In the genomic region with DNA sequence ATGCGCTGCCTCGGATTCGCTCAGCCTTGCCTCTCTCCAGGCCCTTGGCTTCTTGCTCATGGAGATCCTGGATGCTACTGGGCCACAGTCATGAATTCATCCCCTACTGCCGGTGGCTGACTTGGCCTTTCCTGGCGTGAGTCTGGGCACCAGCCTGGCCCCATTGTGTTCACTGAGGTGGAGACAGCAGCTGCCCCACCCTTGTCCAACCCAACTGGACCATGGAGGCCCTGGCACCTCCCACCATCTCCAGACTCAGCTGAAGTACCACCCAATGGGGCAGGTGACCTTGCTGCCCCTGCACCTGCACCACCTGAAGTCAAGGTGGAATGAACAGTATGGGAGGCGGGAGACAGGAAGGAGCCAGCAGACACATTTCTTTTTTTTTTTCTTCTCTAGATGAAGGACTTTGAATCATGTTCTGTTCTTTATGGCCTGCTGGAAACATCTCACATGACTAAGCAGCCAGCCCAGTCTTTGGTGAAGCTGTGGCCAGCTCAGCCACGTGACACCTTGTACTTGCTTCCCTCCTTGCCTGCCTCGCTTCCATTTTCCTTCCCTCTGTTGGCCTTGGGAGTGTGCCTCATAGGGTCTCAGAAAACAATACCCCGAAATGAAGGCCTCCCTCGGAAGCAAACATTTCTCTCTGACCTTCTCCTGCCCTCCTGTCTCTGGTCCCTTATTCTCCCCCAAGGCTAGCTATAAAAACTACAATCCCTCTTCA, we compare ENCODE assay signal across 1 cellular context.
TF ChIP-seq lines count a peak whose summit lies in the region.

No MANE protein-coding gene starts in this region.

TF ChIP-seq in K562, 482 proteins besides CTCF, POLR2A, EP300 and RAD21 (continued from another document and continues in another):
- TF ChIP-seq, protein P1, sequence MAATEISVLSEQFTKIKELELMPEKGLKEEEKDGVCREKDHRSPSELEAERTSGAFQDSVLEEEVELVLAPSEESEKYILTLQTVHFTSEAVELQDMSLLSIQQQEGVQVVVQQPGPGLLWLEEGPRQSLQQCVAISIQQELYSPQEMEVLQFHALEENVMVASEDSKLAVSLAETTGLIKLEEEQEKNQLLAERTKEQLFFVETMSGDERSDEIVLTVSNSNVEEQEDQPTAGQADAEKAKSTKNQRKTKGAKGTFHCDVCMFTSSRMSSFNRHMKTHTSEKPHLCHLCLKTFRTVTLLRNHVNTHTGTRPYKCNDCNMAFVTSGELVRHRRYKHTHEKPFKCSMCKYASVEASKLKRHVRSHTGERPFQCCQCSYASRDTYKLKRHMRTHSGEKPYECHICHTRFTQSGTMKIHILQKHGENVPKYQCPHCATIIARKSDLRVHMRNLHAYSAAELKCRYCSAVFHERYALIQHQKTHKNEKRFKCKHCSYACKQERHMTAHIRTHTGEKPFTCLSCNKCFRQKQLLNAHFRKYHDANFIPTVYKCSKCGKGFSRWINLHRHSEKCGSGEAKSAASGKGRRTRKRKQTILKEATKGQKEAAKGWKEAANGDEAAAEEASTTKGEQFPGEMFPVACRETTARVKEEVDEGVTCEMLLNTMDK (IDR thresholded peaks at IDR 0.05; ENCODE audit: borderline replicate concordance, insufficient read depth, low read depth, low read length, poor library complexity, severe bottlenecking): no peak
- TF ChIP-seq NRF1 (conservative IDR thresholded peaks at IDR 0.05 in 1 of 2, IDR thresholded peaks at IDR 0.05 in 1 of 2): no peak
- TF ChIP-seq PHF21A (IDR thresholded peaks at IDR 0.05; ENCODE audit: borderline replicate concordance, low read depth): no peak
- no peak for TF ChIP-seq JUNB (CRISPR knock-in tag; conservative IDR thresholded peaks at IDR 0.05)
- TF ChIP-seq MTA2 (IDR thresholded peaks at IDR 0.05; ENCODE audit: low read depth): no peak
- TF ChIP-seq, protein P2, sequence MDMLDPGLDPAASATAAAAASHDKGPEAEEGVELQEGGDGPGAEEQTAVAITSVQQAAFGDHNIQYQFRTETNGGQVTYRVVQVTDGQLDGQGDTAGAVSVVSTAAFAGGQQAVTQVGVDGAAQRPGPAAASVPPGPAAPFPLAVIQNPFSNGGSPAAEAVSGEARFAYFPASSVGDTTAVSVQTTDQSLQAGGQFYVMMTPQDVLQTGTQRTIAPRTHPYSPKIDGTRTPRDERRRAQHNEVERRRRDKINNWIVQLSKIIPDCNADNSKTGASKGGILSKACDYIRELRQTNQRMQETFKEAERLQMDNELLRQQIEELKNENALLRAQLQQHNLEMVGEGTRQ (CRISPR knock-in tag; IDR thresholded peaks at IDR 0.05): peak; percentile 83
- TF ChIP-seq TOE1 (IDR thresholded peaks at IDR 0.05; ENCODE audit: borderline replicate concordance): peak; percentile 80
- TF ChIP-seq TOE1 (CRISPR knock-in tag; IDR thresholded peaks at IDR 0.05; ENCODE audit: borderline replicate concordance, low read depth): no peak
- peak; percentile 68 for TF ChIP-seq ZNF134 (CRISPR knock-in tag; conservative IDR thresholded peaks at IDR 0.05)
- TF ChIP-seq PRMT5 (CRISPR knock-in tag; IDR thresholded peaks at IDR 0.05): no peak
- TF ChIP-seq, protein P3, sequence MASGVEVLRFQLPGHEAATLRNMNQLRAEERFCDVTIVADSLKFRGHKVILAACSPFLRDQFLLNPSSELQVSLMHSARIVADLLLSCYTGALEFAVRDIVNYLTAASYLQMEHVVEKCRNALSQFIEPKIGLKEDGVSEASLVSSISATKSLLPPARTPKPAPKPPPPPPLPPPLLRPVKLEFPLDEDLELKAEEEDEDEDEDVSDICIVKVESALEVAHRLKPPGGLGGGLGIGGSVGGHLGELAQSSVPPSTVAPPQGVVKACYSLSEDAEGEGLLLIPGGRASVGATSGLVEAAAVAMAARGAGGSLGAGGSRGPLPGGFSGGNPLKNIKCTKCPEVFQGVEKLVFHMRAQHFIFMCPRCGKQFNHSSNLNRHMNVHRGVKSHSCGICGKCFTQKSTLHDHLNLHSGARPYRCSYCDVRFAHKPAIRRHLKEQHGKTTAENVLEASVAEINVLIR (CRISPR knock-in tag; IDR thresholded peaks at IDR 0.05): peak; percentile 56
- no peak for TF ChIP-seq NR1H2 (CRISPR knock-in tag; IDR thresholded peaks at IDR 0.05)
- TF ChIP-seq, protein P4, sequence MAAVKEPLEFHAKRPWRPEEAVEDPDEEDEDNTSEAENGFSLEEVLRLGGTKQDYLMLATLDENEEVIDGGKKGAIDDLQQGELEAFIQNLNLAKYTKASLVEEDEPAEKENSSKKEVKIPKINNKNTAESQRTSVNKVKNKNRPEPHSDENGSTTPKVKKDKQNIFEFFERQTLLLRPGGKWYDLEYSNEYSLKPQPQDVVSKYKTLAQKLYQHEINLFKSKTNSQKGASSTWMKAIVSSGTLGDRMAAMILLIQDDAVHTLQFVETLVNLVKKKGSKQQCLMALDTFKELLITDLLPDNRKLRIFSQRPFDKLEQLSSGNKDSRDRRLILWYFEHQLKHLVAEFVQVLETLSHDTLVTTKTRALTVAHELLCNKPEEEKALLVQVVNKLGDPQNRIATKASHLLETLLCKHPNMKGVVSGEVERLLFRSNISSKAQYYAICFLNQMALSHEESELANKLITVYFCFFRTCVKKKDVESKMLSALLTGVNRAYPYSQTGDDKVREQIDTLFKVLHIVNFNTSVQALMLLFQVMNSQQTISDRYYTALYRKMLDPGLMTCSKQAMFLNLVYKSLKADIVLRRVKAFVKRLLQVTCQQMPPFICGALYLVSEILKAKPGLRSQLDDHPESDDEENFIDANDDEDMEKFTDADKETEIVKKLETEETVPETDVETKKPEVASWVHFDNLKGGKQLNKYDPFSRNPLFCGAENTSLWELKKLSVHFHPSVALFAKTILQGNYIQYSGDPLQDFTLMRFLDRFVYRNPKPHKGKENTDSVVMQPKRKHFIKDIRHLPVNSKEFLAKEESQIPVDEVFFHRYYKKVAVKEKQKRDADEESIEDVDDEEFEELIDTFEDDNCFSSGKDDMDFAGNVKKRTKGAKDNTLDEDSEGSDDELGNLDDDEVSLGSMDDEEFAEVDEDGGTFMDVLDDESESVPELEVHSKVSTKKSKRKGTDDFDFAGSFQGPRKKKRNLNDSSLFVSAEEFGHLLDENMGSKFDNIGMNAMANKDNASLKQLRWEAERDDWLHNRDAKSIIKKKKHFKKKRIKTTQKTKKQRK (IDR thresholded peaks at IDR 0.05; ENCODE audit: borderline replicate concordance, low read depth, low read length): no peak
- TF ChIP-seq, protein P5, sequence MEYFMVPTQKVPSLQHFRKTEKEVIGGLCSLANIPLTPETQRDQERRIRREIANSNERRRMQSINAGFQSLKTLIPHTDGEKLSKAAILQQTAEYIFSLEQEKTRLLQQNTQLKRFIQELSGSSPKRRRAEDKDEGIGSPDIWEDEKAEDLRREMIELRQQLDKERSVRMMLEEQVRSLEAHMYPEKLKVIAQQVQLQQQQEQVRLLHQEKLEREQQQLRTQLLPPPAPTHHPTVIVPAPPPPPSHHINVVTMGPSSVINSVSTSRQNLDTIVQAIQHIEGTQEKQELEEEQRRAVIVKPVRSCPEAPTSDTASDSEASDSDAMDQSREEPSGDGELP (CRISPR knock-in tag; IDR thresholded peaks at IDR 0.05; ENCODE audit: borderline replicate concordance): peak; percentile 32; the same call in 1 of the 2 replicates
- no peak for TF ChIP-seq CREB1 (IDR thresholded peaks at IDR 0.05)
- no peak for TF ChIP-seq CREB1 (CRISPR knock-in tag; IDR thresholded peaks at IDR 0.05)
- no peak for TF ChIP-seq SMAD1 (IDR thresholded peaks at IDR 0.05; ENCODE audit: low read depth, low read length, partially characterized antibody)
- TF ChIP-seq, protein P6, sequence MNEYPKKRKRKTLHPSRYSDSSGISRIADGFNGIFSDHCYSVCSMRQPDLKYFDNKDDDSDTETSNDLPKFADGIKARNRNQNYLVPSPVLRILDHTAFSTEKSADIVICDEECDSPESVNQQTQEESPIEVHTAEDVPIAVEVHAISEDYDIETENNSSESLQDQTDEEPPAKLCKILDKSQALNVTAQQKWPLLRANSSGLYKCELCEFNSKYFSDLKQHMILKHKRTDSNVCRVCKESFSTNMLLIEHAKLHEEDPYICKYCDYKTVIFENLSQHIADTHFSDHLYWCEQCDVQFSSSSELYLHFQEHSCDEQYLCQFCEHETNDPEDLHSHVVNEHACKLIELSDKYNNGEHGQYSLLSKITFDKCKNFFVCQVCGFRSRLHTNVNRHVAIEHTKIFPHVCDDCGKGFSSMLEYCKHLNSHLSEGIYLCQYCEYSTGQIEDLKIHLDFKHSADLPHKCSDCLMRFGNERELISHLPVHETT (CRISPR knock-in tag; conservative IDR thresholded peaks at IDR 0.05 in 1 of 2, IDR thresholded peaks at IDR 0.05 in 1 of 2): peak in 1 of 2 experiments; percentile 97; a peak in 2 of 4 replicates
- no peak for TF ChIP-seq ZNF12 (CRISPR knock-in tag; IDR thresholded peaks at IDR 0.05)
- no peak for TF ChIP-seq LARP7 (IDR thresholded peaks at IDR 0.05)
- TF ChIP-seq L3MBTL2 (IDR thresholded peaks at IDR 0.05): peak; percentile 82
- TF ChIP-seq, protein P7, sequence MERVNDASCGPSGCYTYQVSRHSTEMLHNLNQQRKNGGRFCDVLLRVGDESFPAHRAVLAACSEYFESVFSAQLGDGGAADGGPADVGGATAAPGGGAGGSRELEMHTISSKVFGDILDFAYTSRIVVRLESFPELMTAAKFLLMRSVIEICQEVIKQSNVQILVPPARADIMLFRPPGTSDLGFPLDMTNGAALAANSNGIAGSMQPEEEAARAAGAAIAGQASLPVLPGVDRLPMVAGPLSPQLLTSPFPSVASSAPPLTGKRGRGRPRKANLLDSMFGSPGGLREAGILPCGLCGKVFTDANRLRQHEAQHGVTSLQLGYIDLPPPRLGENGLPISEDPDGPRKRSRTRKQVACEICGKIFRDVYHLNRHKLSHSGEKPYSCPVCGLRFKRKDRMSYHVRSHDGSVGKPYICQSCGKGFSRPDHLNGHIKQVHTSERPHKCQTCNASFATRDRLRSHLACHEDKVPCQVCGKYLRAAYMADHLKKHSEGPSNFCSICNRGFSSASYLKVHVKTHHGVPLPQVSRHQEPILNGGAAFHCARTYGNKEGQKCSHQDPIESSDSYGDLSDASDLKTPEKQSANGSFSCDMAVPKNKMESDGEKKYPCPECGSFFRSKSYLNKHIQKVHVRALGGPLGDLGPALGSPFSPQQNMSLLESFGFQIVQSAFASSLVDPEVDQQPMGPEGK (CRISPR knock-in tag; IDR thresholded peaks at IDR 0.05; ENCODE audit: borderline replicate concordance): peak; percentile 74; the same call in 1 of the 2 replicates
- peak; percentile 77 for TF ChIP-seq MECOM (CRISPR knock-in tag; IDR thresholded peaks at IDR 0.05)
- no peak for TF ChIP-seq IRF2 (CRISPR knock-in tag; IDR thresholded peaks at IDR 0.05)
- TF ChIP-seq SP2 (IDR thresholded peaks at IDR 0.05; ENCODE audit: extremely low read depth, low read depth, low read length, poor library complexity, severe bottlenecking): no peak
- TF ChIP-seq SMAD3 (CRISPR knock-in tag; conservative IDR thresholded peaks at IDR 0.05): peak; percentile 95
- TF ChIP-seq, protein P8, sequence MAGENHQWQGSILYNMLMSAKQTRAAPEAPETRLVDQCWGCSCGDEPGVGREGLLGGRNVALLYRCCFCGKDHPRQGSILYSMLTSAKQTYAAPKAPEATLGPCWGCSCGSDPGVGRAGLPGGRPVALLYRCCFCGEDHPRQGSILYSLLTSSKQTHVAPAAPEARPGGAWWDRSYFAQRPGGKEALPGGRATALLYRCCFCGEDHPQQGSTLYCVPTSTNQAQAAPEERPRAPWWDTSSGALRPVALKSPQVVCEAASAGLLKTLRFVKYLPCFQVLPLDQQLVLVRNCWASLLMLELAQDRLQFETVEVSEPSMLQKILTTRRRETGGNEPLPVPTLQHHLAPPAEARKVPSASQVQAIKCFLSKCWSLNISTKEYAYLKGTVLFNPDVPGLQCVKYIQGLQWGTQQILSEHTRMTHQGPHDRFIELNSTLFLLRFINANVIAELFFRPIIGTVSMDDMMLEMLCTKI (IDR thresholded peaks at IDR 0.05; ENCODE audit: partially characterized antibody): no peak
- TF ChIP-seq, protein P9, sequence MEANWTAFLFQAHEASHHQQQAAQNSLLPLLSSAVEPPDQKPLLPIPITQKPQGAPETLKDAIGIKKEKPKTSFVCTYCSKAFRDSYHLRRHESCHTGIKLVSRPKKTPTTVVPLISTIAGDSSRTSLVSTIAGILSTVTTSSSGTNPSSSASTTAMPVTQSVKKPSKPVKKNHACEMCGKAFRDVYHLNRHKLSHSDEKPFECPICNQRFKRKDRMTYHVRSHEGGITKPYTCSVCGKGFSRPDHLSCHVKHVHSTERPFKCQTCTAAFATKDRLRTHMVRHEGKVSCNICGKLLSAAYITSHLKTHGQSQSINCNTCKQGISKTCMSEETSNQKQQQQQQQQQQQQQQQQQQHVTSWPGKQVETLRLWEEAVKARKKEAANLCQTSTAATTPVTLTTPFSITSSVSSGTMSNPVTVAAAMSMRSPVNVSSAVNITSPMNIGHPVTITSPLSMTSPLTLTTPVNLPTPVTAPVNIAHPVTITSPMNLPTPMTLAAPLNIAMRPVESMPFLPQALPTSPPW (CRISPR knock-in tag; IDR thresholded peaks at IDR 0.05): peak; percentile 34; the same call in 1 of the 2 replicates
- no peak for TF ChIP-seq BRD9 (IDR thresholded peaks at IDR 0.05; ENCODE audit: low read depth, partially characterized antibody)
- TF ChIP-seq LEF1 (IDR thresholded peaks at IDR 0.05): no peak
- no peak for TF ChIP-seq WHSC1 (IDR thresholded peaks at IDR 0.05; ENCODE audit: low read length)
- TF ChIP-seq HMGN3 (IDR thresholded peaks at IDR 0.05; ENCODE audit: borderline replicate concordance, extremely low read depth, insufficient read length, low read depth, low read length): no peak
- no peak for TF ChIP-seq FOXK1 (CRISPR knock-in tag; IDR thresholded peaks at IDR 0.05; ENCODE audit: borderline replicate concordance)
- TF ChIP-seq, protein P10, sequence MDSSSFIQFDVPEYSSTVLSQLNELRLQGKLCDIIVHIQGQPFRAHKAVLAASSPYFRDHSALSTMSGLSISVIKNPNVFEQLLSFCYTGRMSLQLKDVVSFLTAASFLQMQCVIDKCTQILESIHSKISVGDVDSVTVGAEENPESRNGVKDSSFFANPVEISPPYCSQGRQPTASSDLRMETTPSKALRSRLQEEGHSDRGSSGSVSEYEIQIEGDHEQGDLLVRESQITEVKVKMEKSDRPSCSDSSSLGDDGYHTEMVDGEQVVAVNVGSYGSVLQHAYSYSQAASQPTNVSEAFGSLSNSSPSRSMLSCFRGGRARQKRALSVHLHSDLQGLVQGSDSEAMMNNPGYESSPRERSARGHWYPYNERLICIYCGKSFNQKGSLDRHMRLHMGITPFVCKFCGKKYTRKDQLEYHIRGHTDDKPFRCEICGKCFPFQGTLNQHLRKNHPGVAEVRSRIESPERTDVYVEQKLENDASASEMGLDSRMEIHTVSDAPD (CRISPR knock-in tag; IDR thresholded peaks at IDR 0.05): no peak
- no peak for TF ChIP-seq TAF1 (IDR thresholded peaks at IDR 0.05; ENCODE audit: control insufficient read depth, extremely low read depth, insufficient read depth, low read length, severe bottlenecking)
- TF ChIP-seq, protein P11, sequence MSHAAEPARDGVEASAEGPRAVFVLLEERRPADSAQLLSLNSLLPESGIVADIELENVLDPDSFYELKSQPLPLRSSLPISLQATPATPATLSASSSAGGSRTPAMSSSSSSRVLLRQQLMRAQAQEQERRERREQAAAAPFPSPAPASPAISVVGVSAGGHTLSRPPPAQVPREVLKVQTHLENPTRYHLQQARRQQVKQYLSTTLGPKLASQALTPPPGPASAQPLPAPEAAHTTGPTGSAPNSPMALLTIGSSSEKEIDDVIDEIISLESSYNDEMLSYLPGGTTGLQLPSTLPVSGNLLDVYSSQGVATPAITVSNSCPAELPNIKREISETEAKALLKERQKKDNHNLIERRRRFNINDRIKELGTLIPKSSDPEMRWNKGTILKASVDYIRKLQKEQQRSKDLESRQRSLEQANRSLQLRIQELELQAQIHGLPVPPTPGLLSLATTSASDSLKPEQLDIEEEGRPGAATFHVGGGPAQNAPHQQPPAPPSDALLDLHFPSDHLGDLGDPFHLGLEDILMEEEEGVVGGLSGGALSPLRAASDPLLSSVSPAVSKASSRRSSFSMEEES (CRISPR knock-in tag; IDR thresholded peaks at IDR 0.05): peak; percentile 88
